18 cellular contexts compared by ENCODE assay signal in genomic region chr2:128501022-128501690, GRCh38.
DNase-seq lines count a peak whose midpoint lies in the region; ATAC-seq and TF ChIP-seq lines count a peak whose summit lies in the region.
"Had no signal": no experiment of that assay in that cellular context is flagged by ENCODE, and none has a peak within 500 bp of the region (broad histone marks: within the 10 kb centered on the region; RNA-seq: fewer than 3 reads in every experiment).

No MANE protein-coding gene starts in this region.

- DNase-seq in DND-41, result peak; percentile 16
- peak; percentile 45 for DNase-seq in coronary artery (ENCODE audit: low spot score)
- peak; percentile 62 for DNase-seq in posterior vena cava (ENCODE audit: low spot score)
- DNase-seq in NAMALWA (ENCODE audit: low spot score), result no peak
- DNase-seq in kidney tubule cell (ENCODE audit: low spot score), result no peak
- no peak for DNase-seq in DMS 273 treated with DMSO at 0.1 percent for 48 hours (lab: John Stamatoyannopoulos, UW)
- DNase-seq: COR-L47, DMS153, KBM-7, NCI-H1048, NCI-H1694, NCI-H2107, NCI-H2227 treated with DMSO at 0.1 percent for 48 hours, NCI-H524 had no signal

- peaks cover 82% of the 10 kb centered on the region for H3K4me1 ChIP-seq in BLaER1
- H3K4me1 ChIP-seq in DND-41 (ENCODE audit: insufficient read depth, low read length), result peaks cover 73% of the 10 kb centered on the region
- H3K4me1 ChIP-seq: A549 had no signal

- TF ChIP-seq CTCF in DND-41 (IDR thresholded peaks at IDR 0.05; ENCODE audit: borderline replicate concordance, extremely low read depth, low read length, poor library complexity, severe bottlenecking) (no peak), coronary artery (IDR thresholded peaks at IDR 0.05) (no peak)

- intact Hi-C loops in posterior vena cava (cut with DNase I), result no loop called here

- H3K4me3 ChIP-seq in BLaER1 (no peak overlapping the region), DND-41 (ENCODE audit: low read depth in 1 of 2, low read length in 2 of 2) (no peak overlapping the region), coronary artery (no peak overlapping the region)
- H3K4me3 ChIP-seq: A549 had no signal

- H3K79me2 ChIP-seq in DND-41 (ENCODE audit: insufficient read depth, low read length), result no peaks in the 10 kb centered on the region

- H3K4me2 ChIP-seq in BLaER1, result peak overlapping the region; percentile 78
- H3K4me2 ChIP-seq in DND-41 (ENCODE audit: insufficient read depth, low read length), result no peak overlapping the region
- H3K4me2 ChIP-seq: A549 had no signal

- H3K27me3 ChIP-seq in BLaER1, result no peaks in the 10 kb centered on the region
- H3K27me3 ChIP-seq in DND-41 (ENCODE audit: insufficient read depth, low read length, poor library complexity), result no peaks in the 10 kb centered on the region

- H3K27ac ChIP-seq in BLaER1 (peak overlapping the region; percentile 56), DND-41 (ENCODE audit: low read length) (peak overlapping the region; percentile 73), coronary artery (no peak overlapping the region)
- H3K27ac ChIP-seq: A549, C4-2B had no signal

- no peak overlapping the region for H2AFZ ChIP-seq in DND-41 (ENCODE audit: low read depth, low read length)

- peaks cover 5% of the 10 kb centered on the region; the same call in 1 of the 2 replicates for H3K36me3 ChIP-seq in BLaER1
- H3K36me3 ChIP-seq in DND-41 (ENCODE audit: insufficient read depth, low read length), result no peaks in the 10 kb centered on the region

- no peak for ATAC-seq in DND-41 (ENCODE audit: insufficient read depth, low read depth)
- ATAC-seq: A549, HCT116 had no signal

- H4K20me1 ChIP-seq in BLaER1, result peaks cover 35% of the 10 kb centered on the region
- H4K20me1 ChIP-seq in DND-41 (ENCODE audit: insufficient read depth, low read length), result no peaks in the 10 kb centered on the region

- H3K9ac ChIP-seq in BLaER1 (peak overlapping the region; percentile 54; the same call in 1 of the 2 replicates), DND-41 (ENCODE audit: low read depth, low read length) (no peak overlapping the region)

- no peaks in the 10 kb centered on the region for H3K9me3 ChIP-seq in BLaER1
- H3K9me3 ChIP-seq in DND-41 (ENCODE audit: insufficient read depth, low read length, severe bottlenecking), result no peaks in the 10 kb centered on the region
- H3K9me3 ChIP-seq: A549 had no signal

Comparison
In these comparisons a context has a peak if more than half of its experiments do, and no peak if none do; other contexts are left out.
1. H3K27ac ChIP-seq: peak in BLaER1 (single experiment) and DND-41 (single experiment); none in coronary artery (0 of 2).
2. DNase-seq: peak in DND-41 (single experiment), coronary artery (single experiment) and posterior vena cava (single experiment); none in NAMALWA (single experiment), kidney tubule cell (single experiment) and DMS 273 treated with DMSO at 0.1 percent for 48 hours (single experiment).